Comparison of ENCODE assay signal across 22 cellular contexts in genomic region chr7:29873644-29874294, GRCh38.
DNase-seq lines count a peak whose midpoint lies in the region; ATAC-seq, FAIRE-seq and TF ChIP-seq lines count a peak whose summit lies in the region.
"Had no signal": no experiment of that assay in that cellular context is flagged by ENCODE, and none has a peak within 500 bp of the region (broad histone marks: within the 10 kb centered on the region; RNA-seq: fewer than 3 reads in every experiment).

No MANE protein-coding gene starts in this region.

- H3K4me1 ChIP-seq in KMS-11 (ENCODE audit: low read depth, poor library complexity, severe bottlenecking) (peaks cover 34% of the 10 kb centered on the region), mesenchymal stem cell (ENCODE audit: control insufficient read depth, insufficient read depth, low read depth, low read length) (peaks cover 2% of the 10 kb centered on the region)
- H3K4me1 ChIP-seq: BLaER1, Caco-2, HAP-1 had no signal

- H4K8ac ChIP-seq in mesenchymal stem cell (ENCODE audit: low read length) = no peak overlapping the region

- WGBS in mesenchymal stem cell = 92% methylated on average over 3 of the region's 4 CpGs

- no peaks in the 10 kb centered on the region for H3K79me2 ChIP-seq in KMS-11 (ENCODE audit: insufficient read depth, low read depth)

- H3K18ac ChIP-seq in mesenchymal stem cell (ENCODE audit: low read depth in 1 of 2, low read length in 2 of 2) = no peak overlapping the region

- H2AK5ac ChIP-seq in mesenchymal stem cell (ENCODE audit: low read length, severe bottlenecking) = no peak overlapping the region

- no peaks in the 10 kb centered on the region for H3K79me1 ChIP-seq in mesenchymal stem cell (replicated peaks; ENCODE audit: low read length, poor library complexity, severe bottlenecking)

- no peak overlapping the region for H2BK15ac ChIP-seq in mesenchymal stem cell (ENCODE audit: low read depth, poor library complexity, severe bottlenecking)

- ATAC-seq in left lobe of liver (peak; percentile 43), HG02973 (IDR thresholded peaks at IDR 0.05; ENCODE audit: unreplicated experiment) (no peak)
- ATAC-seq: CD8-positive, alpha-beta T cell had no signal

- DNase-seq in RPMI8226 = peak; percentile 92
- no peak for DNase-seq in left lobe of liver (ENCODE audit: low spot score)
- no peak for DNase-seq in urothelium cell line (ENCODE audit: low spot score)
- DNase-seq in Kasumi-1 (lab: John Stamatoyannopoulos, UW) = no peak
- no peak for DNase-seq in mesenchymal stem cell
- no peak for DNase-seq in NOMO-1 (lab: John Stamatoyannopoulos, UW; ENCODE audit: unreplicated experiment in 2 of 2)
- DNase-seq: Caco-2; CD4-positive, CD25-positive, alpha-beta regulatory T cell; CD8-positive, alpha-beta T cell; DMS153; DND-41; GOT3; HFFc6 had no signal

- peak; percentile 53 for FAIRE-seq in urothelium cell line (lab: Jason Lieb, UNC)
- FAIRE-seq: A204.1, G401.6, GM12892, H54 had no signal

- H3K23ac ChIP-seq in mesenchymal stem cell (ENCODE audit: low read length in 2 of 2) = no peak overlapping the region

- H3K4me2 ChIP-seq in KMS-11 = peak overlapping the region; percentile 73
- no peak overlapping the region for H3K4me2 ChIP-seq in mesenchymal stem cell (ENCODE audit: low read length, poor library complexity, severe bottlenecking)
- H3K4me2 ChIP-seq: BLaER1 had no signal

- H3K9ac ChIP-seq in KMS-11 (peak overlapping the region; percentile 25; the same call in 1 of the 2 replicates), mesenchymal stem cell (ENCODE audit: low read length) (no peak overlapping the region)
- H3K9ac ChIP-seq: BLaER1 had no signal

- no peak overlapping the region for H4K91ac ChIP-seq in mesenchymal stem cell (ENCODE audit: low read length)

- H2AFZ ChIP-seq in KMS-11 (ENCODE audit: low read depth) (peak overlapping the region; percentile 64), mesenchymal stem cell (ENCODE audit: low read depth, low read length) (no peak overlapping the region)

- no peak overlapping the region for H2BK120ac ChIP-seq in mesenchymal stem cell (ENCODE audit: low read depth, low read length)

- no peaks in the 10 kb centered on the region for H3K27me3 ChIP-seq in KMS-11 (ENCODE audit: insufficient read depth, low read depth)
- peaks cover 0 to 23% of the 10 kb centered on the region in 2 experiments for H3K27me3 ChIP-seq in mesenchymal stem cell (ENCODE audit: control insufficient read depth in 1 of 2, insufficient read depth in 1 of 2, low read length in 2 of 2)
- H3K27me3 ChIP-seq: BLaER1 had no signal

- no peak overlapping the region for H3K4ac ChIP-seq in mesenchymal stem cell (ENCODE audit: low read depth in 1 of 2, low read length in 2 of 2)

- H3K9me3 ChIP-seq in mesenchymal stem cell (ENCODE audit: control insufficient read depth, low read length) = no peaks in the 10 kb centered on the region
- H3K9me3 ChIP-seq: BLaER1, Caco-2, HAP-1 had no signal

- TF ChIP-seq CTCF in KMS-11 (conservative IDR thresholded peaks at IDR 0.05; ENCODE audit: low read depth, low read length) = no peak

- H3K36me3 ChIP-seq in KMS-11 (ENCODE audit: insufficient read depth) (no peaks in the 10 kb centered on the region), mesenchymal stem cell (ENCODE audit: control insufficient read depth in 1 of 2, insufficient read depth in 2 of 2, low read depth in 1 of 2, low read length in 2 of 2) (no peaks in the 10 kb centered on the region)
- H3K36me3 ChIP-seq: BLaER1 had no signal

- H2BK12ac ChIP-seq in mesenchymal stem cell (ENCODE audit: low read length in 2 of 2) = no peak overlapping the region

- no peak overlapping the region for H2BK5ac ChIP-seq in mesenchymal stem cell (ENCODE audit: low read depth, low read length, poor library complexity, severe bottlenecking)

- H4K20me1 ChIP-seq in KMS-11 (ENCODE audit: insufficient read depth) = no peaks in the 10 kb centered on the region
- H4K20me1 ChIP-seq: BLaER1 had no signal

- H3K27ac ChIP-seq in KMS-11 = peak overlapping the region; percentile 70
- H3K27ac ChIP-seq in mesenchymal stem cell (ENCODE audit: low read length, poor library complexity, severe bottlenecking) = no peak overlapping the region
- H3K27ac ChIP-seq: BLaER1, C4-2B had no signal

- no peak overlapping the region for H3K4me3 ChIP-seq in KMS-11 (IDR thresholded peaks at IDR 0.05; ENCODE audit: insufficient read depth, low read depth, low read length)
- H3K4me3 ChIP-seq in mesenchymal stem cell (ENCODE audit: insufficient read depth in 1 of 2, low read depth in 1 of 2, low read length in 2 of 2) = no peak overlapping the region
- H3K4me3 ChIP-seq: BLaER1, HAP-1 had no signal

- no peak overlapping the region for H3K14ac ChIP-seq in mesenchymal stem cell (ENCODE audit: low read length in 2 of 2)
